ENCODE assay signal across 1 cellular context in the genomic region with DNA sequence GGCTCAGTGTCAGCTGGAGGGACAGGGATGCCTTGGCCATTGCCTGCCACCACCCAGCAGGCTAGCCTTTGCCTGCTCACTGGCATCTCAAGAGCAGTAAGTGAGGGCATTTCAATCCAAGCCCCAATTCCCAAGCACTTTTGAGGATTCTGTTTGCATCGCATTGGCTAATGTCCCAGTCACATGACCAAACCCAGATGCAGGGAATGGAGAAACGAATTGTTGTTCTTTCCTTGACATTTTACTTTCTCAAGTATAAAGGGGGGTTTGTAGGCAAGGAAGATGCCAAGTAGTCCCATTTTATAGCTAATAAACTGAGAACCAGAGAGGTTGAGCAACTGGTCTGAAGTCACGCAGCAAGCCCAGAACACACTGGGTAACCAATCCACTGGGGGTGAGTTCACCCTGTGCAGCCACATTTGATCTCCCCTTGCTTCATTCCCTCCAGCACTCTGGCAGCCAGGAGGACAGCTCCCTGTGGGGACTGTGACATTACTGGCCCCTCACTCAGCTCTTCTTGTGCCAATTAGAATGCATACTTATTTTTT.
TF ChIP-seq lines count a peak whose summit lies in the region.

No MANE protein-coding gene starts in this region.

TF ChIP-seq in H1, 55 proteins besides CTCF, POLR2A, EP300 and RAD21 (continued from another document):
- TF ChIP-seq PHF8 (conservative IDR thresholded peaks at IDR 0.05; ENCODE audit: low read depth, low read length): no peak
- TF ChIP-seq JUND (IDR thresholded peaks at IDR 0.05; ENCODE audit: low read length): no peak
- no peak for TF ChIP-seq KDM5A (IDR thresholded peaks at IDR 0.05; ENCODE audit: low read length)
- TF ChIP-seq, protein P1, sequence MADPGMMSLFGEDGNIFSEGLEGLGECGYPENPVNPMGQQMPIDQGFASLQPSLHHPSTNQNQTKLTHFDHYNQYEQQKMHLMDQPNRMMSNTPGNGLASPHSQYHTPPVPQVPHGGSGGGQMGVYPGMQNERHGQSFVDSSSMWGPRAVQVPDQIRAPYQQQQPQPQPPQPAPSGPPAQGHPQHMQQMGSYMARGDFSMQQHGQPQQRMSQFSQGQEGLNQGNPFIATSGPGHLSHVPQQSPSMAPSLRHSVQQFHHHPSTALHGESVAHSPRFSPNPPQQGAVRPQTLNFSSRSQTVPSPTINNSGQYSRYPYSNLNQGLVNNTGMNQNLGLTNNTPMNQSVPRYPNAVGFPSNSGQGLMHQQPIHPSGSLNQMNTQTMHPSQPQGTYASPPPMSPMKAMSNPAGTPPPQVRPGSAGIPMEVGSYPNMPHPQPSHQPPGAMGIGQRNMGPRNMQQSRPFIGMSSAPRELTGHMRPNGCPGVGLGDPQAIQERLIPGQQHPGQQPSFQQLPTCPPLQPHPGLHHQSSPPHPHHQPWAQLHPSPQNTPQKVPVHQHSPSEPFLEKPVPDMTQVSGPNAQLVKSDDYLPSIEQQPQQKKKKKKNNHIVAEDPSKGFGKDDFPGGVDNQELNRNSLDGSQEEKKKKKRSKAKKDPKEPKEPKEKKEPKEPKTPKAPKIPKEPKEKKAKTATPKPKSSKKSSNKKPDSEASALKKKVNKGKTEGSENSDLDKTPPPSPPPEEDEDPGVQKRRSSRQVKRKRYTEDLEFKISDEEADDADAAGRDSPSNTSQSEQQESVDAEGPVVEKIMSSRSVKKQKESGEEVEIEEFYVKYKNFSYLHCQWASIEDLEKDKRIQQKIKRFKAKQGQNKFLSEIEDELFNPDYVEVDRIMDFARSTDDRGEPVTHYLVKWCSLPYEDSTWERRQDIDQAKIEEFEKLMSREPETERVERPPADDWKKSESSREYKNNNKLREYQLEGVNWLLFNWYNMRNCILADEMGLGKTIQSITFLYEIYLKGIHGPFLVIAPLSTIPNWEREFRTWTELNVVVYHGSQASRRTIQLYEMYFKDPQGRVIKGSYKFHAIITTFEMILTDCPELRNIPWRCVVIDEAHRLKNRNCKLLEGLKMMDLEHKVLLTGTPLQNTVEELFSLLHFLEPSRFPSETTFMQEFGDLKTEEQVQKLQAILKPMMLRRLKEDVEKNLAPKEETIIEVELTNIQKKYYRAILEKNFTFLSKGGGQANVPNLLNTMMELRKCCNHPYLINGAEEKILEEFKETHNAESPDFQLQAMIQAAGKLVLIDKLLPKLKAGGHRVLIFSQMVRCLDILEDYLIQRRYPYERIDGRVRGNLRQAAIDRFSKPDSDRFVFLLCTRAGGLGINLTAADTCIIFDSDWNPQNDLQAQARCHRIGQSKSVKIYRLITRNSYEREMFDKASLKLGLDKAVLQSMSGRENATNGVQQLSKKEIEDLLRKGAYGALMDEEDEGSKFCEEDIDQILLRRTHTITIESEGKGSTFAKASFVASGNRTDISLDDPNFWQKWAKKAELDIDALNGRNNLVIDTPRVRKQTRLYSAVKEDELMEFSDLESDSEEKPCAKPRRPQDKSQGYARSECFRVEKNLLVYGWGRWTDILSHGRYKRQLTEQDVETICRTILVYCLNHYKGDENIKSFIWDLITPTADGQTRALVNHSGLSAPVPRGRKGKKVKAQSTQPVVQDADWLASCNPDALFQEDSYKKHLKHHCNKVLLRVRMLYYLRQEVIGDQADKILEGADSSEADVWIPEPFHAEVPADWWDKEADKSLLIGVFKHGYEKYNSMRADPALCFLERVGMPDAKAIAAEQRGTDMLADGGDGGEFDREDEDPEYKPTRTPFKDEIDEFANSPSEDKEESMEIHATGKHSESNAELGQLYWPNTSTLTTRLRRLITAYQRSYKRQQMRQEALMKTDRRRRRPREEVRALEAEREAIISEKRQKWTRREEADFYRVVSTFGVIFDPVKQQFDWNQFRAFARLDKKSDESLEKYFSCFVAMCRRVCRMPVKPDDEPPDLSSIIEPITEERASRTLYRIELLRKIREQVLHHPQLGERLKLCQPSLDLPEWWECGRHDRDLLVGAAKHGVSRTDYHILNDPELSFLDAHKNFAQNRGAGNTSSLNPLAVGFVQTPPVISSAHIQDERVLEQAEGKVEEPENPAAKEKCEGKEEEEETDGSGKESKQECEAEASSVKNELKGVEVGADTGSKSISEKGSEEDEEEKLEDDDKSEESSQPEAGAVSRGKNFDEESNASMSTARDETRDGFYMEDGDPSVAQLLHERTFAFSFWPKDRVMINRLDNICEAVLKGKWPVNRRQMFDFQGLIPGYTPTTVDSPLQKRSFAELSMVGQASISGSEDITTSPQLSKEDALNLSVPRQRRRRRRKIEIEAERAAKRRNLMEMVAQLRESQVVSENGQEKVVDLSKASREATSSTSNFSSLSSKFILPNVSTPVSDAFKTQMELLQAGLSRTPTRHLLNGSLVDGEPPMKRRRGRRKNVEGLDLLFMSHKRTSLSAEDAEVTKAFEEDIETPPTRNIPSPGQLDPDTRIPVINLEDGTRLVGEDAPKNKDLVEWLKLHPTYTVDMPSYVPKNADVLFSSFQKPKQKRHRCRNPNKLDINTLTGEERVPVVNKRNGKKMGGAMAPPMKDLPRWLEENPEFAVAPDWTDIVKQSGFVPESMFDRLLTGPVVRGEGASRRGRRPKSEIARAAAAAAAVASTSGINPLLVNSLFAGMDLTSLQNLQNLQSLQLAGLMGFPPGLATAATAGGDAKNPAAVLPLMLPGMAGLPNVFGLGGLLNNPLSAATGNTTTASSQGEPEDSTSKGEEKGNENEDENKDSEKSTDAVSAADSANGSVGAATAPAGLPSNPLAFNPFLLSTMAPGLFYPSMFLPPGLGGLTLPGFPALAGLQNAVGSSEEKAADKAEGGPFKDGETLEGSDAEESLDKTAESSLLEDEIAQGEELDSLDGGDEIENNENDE (IDR thresholded peaks at IDR 0.05; ENCODE audit: insufficient replicate concordance, low read length): no peak
- no peak for TF ChIP-seq CHD2 (IDR thresholded peaks at IDR 0.05; ENCODE audit: low read length)
- TF ChIP-seq TEAD4 (IDR thresholded peaks at IDR 0.05; ENCODE audit: low read depth, low read length): no peak
- no peak for TF ChIP-seq RNF2 (IDR thresholded peaks at IDR 0.05; ENCODE audit: borderline replicate concordance, low read depth, low read length, missing control alignments, poor library complexity, severe bottlenecking)
- TF ChIP-seq TBP (IDR thresholded peaks at IDR 0.05; ENCODE audit: low read depth, low read length): no peak
- TF ChIP-seq BACH1 (IDR thresholded peaks at IDR 0.05; ENCODE audit: low read length): no peak
- no peak for TF ChIP-seq EGR1 (IDR thresholded peaks at IDR 0.05; ENCODE audit: borderline replicate concordance, low read depth, low read length)
- TF ChIP-seq YY1 (IDR thresholded peaks at IDR 0.05; ENCODE audit: low read depth, low read length): no peak
- no peak for TF ChIP-seq CHD1 (IDR thresholded peaks at IDR 0.05; ENCODE audit: low read depth, low read length)
- no peak for TF ChIP-seq GABPA (IDR thresholded peaks at IDR 0.05; ENCODE audit: borderline replicate concordance, insufficient read depth, low read length)
- no peak for TF ChIP-seq POLR2AphosphoS5 (IDR thresholded peaks at IDR 0.05; ENCODE audit: low read depth, low read length)
